In genomic region chr17:34121311-34121710, GRCh38 we compare ENCODE assay signal across 23 cellular contexts.
"Had no signal": no experiment of that assay in that cellular context is flagged by ENCODE, and none has a peak within 500 bp of the region (broad histone marks: within the 10 kb centered on the region; RNA-seq: fewer than 3 reads in every experiment).

No MANE protein-coding gene starts in this region.

- H3K36me3 ChIP-seq: esophagus squamous epithelium, gastrocnemius medialis, heart left ventricle, left lung, lower lobe of right lung had no signal

- H3K4me3 Mint-ChIP-seq: dendritic cell treated with granulocyte-macrophage colony-stimulating factor and Interleukin-4, amounts not matched to agents 40 ng/mL and 50 ng/mL, for 4 days; mesothelial cell of epicardium; naive B cell; naive thymus-derived CD8-positive, alpha-beta T cell had no signal

- H3K27ac Mint-ChIP-seq: dendritic cell treated with granulocyte-macrophage colony-stimulating factor and Interleukin-4, amounts not matched to agents 40 ng/mL and 50 ng/mL, for 4 days; mesothelial cell of epicardium; naive thymus-derived CD8-positive, alpha-beta T cell had no signal

- H3K9me3 Mint-ChIP-seq: dendritic cell treated with granulocyte-macrophage colony-stimulating factor and Interleukin-4, amounts not matched to agents 40 ng/mL and 50 ng/mL, for 4 days; mesothelial cell of epicardium; naive thymus-derived CD8-positive, alpha-beta T cell had no signal

- H3K9me3 ChIP-seq: esophagus squamous epithelium, gastrocnemius medialis, heart left ventricle, left lung, lower lobe of right lung, mucosa of descending colon had no signal

- FAIRE-seq: colon, endothelial cell of umbilical vein, islet of Langerhans, keratinocyte had no signal

- H3K4me3 ChIP-seq: esophagus squamous epithelium, gastrocnemius medialis, heart left ventricle, left lung, lower lobe of right lung, mucosa of descending colon had no signal

- ATAC-seq: gastrocnemius medialis; heart left ventricle; left cardiac atrium; left lung; left ventricle myocardium superior; lower lobe of right lung; mucosa of descending colon; naive thymus-derived CD8-positive, alpha-beta T cell had no signal

- H3K27ac ChIP-seq: esophagus squamous epithelium, gastrocnemius medialis, heart left ventricle, left lung, lower lobe of right lung had no signal

- H3K4me1 ChIP-seq: esophagus squamous epithelium, gastrocnemius medialis, heart left ventricle, left lung, lower lobe of right lung had no signal

- DNase-seq: cortex of kidney; effector CD4-positive, alpha-beta T cell; effector memory CD4-positive, alpha-beta T cell; esophagus squamous epithelium; foreskin fibroblast; foreskin melanocyte; gastrocnemius medialis; heart left ventricle; hippocampal formation; left cardiac atrium; left lung; left ventricle myocardium superior; lower lobe of right lung; mesenchymal stem cell; mucosa of descending colon; naive B cell; naive thymus-derived CD8-positive, alpha-beta T cell had no signal

- H3K36me3 Mint-ChIP-seq: mesothelial cell of epicardium; naive B cell; naive thymus-derived CD8-positive, alpha-beta T cell had no signal

- H3K4me1 Mint-ChIP-seq: mesothelial cell of epicardium; naive B cell; naive thymus-derived CD8-positive, alpha-beta T cell had no signal
